Comparison of ENCODE assay signal across 1 cellular context in the genomic region with DNA sequence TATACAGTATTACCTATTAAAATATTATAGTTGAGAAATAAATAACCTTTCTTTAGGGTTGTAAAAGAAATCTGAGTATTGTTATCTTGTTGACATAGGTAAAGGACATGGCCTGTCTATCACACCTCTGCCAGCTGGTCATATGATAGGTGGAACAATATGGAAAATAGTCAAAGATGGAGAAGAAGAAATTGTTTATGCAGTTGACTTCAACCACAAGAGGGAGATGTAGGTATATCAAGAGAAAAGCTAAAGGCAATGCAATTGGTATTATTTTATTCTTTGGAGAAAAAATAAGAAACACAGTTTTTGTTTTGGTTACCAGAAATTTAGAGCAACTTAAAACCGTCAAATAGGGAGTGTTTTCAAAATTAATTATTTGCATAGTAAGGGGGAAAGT.
TF ChIP-seq lines count a peak whose summit lies in the region.

No MANE protein-coding gene starts in this region.

TF ChIP-seq in K562, 482 proteins besides CTCF, POLR2A, EP300 and RAD21:
- TF ChIP-seq, protein P1, sequence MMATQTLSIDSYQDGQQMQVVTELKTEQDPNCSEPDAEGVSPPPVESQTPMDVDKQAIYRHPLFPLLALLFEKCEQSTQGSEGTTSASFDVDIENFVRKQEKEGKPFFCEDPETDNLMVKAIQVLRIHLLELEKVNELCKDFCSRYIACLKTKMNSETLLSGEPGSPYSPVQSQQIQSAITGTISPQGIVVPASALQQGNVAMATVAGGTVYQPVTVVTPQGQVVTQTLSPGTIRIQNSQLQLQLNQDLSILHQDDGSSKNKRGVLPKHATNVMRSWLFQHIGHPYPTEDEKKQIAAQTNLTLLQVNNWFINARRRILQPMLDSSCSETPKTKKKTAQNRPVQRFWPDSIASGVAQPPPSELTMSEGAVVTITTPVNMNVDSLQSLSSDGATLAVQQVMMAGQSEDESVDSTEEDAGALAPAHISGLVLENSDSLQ (IDR thresholded peaks at IDR 0.05), result 0 out of 2 replicates have a peak, but pooled peaks have one; percentile 18
- no peak for TF ChIP-seq SREBF2 (CRISPR knock-in tag; IDR thresholded peaks at IDR 0.05)
TF ChIP-seq in K562: peak in this region for 1.
